ENCODE assay signal across 15 cellular contexts in genomic region chr1:60924964-60925798, GRCh38.
DNase-seq lines count a peak whose midpoint lies in the region; ATAC-seq lines count a peak whose summit lies in the region.
"Had no signal": no experiment of that assay in that cellular context is flagged by ENCODE, and none has a peak within 500 bp of the region (broad histone marks: within the 10 kb centered on the region; RNA-seq: fewer than 3 reads in every experiment).

No MANE protein-coding gene starts in this region.

- no peaks in the 10 kb centered on the region for H3K4me1 Mint-ChIP-seq in stimulated activated effector memory CD8-positive, alpha-beta T cell treated with anti-CD3 and anti-CD28 coated beads, Interleukin-12 subunit alpha, Interleukin-12 subunit beta, amount 100 ng/mL, for 72 hours
- H3K4me1 Mint-ChIP-seq: CD4-positive, alpha-beta memory T cell; natural killer cell had no signal

- no peaks in the 10 kb centered on the region for H3K36me3 Mint-ChIP-seq in stimulated activated effector memory CD8-positive, alpha-beta T cell treated with anti-CD3 and anti-CD28 coated beads, Interleukin-12 subunit alpha, Interleukin-12 subunit beta, amount 100 ng/mL, for 72 hours
- H3K36me3 Mint-ChIP-seq: CD4-positive, alpha-beta memory T cell; natural killer cell had no signal

- DNase-seq in DMS79 treated with DMSO at 0.1 percent for 48 hours (lab: John Stamatoyannopoulos, UW) (peak; percentile 8), DMS79 (lab: John Stamatoyannopoulos, UW) (no peak), NCI-H748 (lab: John Stamatoyannopoulos, UW; ENCODE audit: unreplicated experiment) (peak; percentile 83), Right ventricle myocardium superior (no peak), iPS-NIHi11 (ENCODE audit: low spot score) (no peak)
- no peak for DNase-seq in stimulated activated effector memory CD8-positive, alpha-beta T cell treated with anti-CD3 and anti-CD28 coated beads, Interleukin-12 subunit alpha, Interleukin-12 subunit beta, amount 100 ng/mL, for 72 hours (ENCODE audit: low spot score in 2 of 2)
- DNase-seq: amniotic stem cell; CD4-positive, alpha-beta memory T cell; left lung; natural killer cell; SK-N-SH; stimulated activated CD4-positive, alpha-beta T cell treated with anti-CD3 and anti-CD28 coated beads, Interleukin-2, amount 100 ng/mL, for 48 hours had no signal

- intact Hi-C loops in Right ventricle myocardium superior (cut with DNase I), result no loop called here

- H3K4me3 Mint-ChIP-seq in stimulated activated effector memory CD8-positive, alpha-beta T cell treated with anti-CD3 and anti-CD28 coated beads, Interleukin-12 subunit alpha, Interleukin-12 subunit beta, amount 100 ng/mL, for 72 hours, result no peak overlapping the region
- H3K4me3 Mint-ChIP-seq: activated T-helper 17 cell treated with anti-CD3 and anti-CD28 coated beads, Interleukin-2, amount 50 U/mL, for 72 hours; CD4-positive, alpha-beta memory T cell; natural killer cell had no signal

- ATAC-seq in Right ventricle myocardium superior (ENCODE audit: poor library complexity), result peak; percentile 43
- no peak for ATAC-seq in stimulated activated effector memory CD8-positive, alpha-beta T cell treated with anti-CD3 and anti-CD28 coated beads, Interleukin-12 subunit alpha, Interleukin-12 subunit beta, amount 100 ng/mL, for 72 hours
- ATAC-seq in GM19397 (IDR thresholded peaks at IDR 0.05; ENCODE audit: unreplicated experiment), result no peak
- no peak for ATAC-seq in GM21619 (IDR thresholded peaks at IDR 0.05; ENCODE audit: unreplicated experiment)
- ATAC-seq: activated T-helper 17 cell treated with anti-CD3 and anti-CD28 coated beads, Interleukin-2, amount 50 U/mL, for 72 hours; left lung had no signal

- no peaks in the 10 kb centered on the region for H3K9me3 Mint-ChIP-seq in stimulated activated effector memory CD8-positive, alpha-beta T cell treated with anti-CD3 and anti-CD28 coated beads, Interleukin-12 subunit alpha, Interleukin-12 subunit beta, amount 100 ng/mL, for 72 hours
- H3K9me3 Mint-ChIP-seq: activated T-helper 17 cell treated with anti-CD3 and anti-CD28 coated beads, Interleukin-2, amount 50 U/mL, for 72 hours; CD4-positive, alpha-beta memory T cell; natural killer cell had no signal

- H3K27ac Mint-ChIP-seq in stimulated activated effector memory CD8-positive, alpha-beta T cell treated with anti-CD3 and anti-CD28 coated beads, Interleukin-12 subunit alpha, Interleukin-12 subunit beta, amount 100 ng/mL, for 72 hours, result peak overlapping the region; percentile 13
- H3K27ac Mint-ChIP-seq: activated T-helper 17 cell treated with anti-CD3 and anti-CD28 coated beads, Interleukin-2, amount 50 U/mL, for 72 hours; CD4-positive, alpha-beta memory T cell; natural killer cell had no signal

Comparison
In these comparisons a context has a peak if more than half of its experiments do, and no peak if none do; other contexts are left out.
1. DNase-seq: peak in DMS79 treated with DMSO at 0.1 percent for 48 hours (single experiment) and NCI-H748 (single experiment); none in DMS79 (single experiment), Right ventricle myocardium superior (single experiment), stimulated activated effector memory CD8-positive, alpha-beta T cell treated with anti-CD3 and anti-CD28 coated beads, Interleukin-12 subunit alpha, Interleukin-12 subunit beta, amount 100 ng/mL, for 72 hours (0 of 2) and iPS-NIHi11 (single experiment).